In the genomic region with DNA sequence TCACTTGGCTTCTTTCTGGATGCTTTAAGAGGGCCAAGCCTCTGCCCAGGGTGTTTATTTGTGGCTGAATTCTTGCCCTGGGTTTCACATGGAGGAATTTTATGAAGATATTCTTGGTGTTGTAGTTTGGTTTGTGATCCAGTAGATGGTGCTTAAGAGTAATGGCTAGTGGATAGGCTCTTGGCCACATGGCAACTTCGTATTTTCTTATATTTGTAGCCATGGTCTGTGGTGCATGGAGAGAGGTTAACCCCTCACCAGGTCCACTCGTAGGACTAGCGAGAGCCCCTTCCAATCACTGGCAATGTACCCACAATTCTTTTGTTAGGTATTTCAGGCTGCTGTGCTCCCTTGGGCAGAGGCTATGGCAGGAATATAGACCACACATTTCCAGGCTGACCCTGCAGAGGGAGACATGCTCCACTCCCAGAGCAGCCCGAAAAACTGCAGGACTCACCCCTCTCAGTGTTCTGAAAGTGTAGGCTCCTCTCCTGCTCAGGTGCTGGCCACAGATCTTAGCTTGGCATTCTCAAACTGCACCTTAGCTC, we compare ENCODE assay signal across 10 cellular contexts.
DNase-seq lines count a peak whose midpoint lies in the region; ATAC-seq and TF ChIP-seq lines count a peak whose summit lies in the region.
"Had no signal": no experiment of that assay in that cellular context is flagged by ENCODE, and none has a peak within 500 bp of the region (broad histone marks: within the 10 kb centered on the region; RNA-seq: fewer than 3 reads in every experiment).

No MANE protein-coding gene starts in this region.

- H3K4me3 Mint-ChIP-seq in stimulated activated naive B cell treated with anti-CD40 and anti-IgM and Interleukin-4, amounts not matched to agents 10 μg/mL and 1 μg/mL and 100 μg/mL, for 72 hours: no peak overlapping the region

- H3K36me3 Mint-ChIP-seq in stimulated activated naive B cell treated with anti-CD40 and anti-IgM and Interleukin-4, amounts not matched to agents 10 μg/mL and 1 μg/mL and 100 μg/mL, for 72 hours: peaks cover 3 to 4% of the 10 kb centered on the region in 2 donors

- H3K4me1 Mint-ChIP-seq in stimulated activated naive B cell treated with anti-CD40 and anti-IgM and Interleukin-4, amounts not matched to agents 10 μg/mL and 1 μg/mL and 100 μg/mL, for 72 hours: peaks cover 3 to 8% of the 10 kb centered on the region in 2 donors

- ATAC-seq in stimulated activated naive B cell treated with anti-CD40 and anti-IgM and Interleukin-4, amounts not matched to agents 10 μg/mL and 1 μg/mL and 100 μg/mL, for 72 hours (replicated peaks): peak; percentile 71 to 85
- ATAC-seq in GM18861 (IDR thresholded peaks at IDR 0.05; ENCODE audit: unreplicated experiment): no peak

- no peak overlapping the region for H3K4me3 ChIP-seq in epithelial cell of esophagus (ENCODE audit: low read length)
- H3K4me3 ChIP-seq: BLaER1 treated with 17β-estradiol and CSF1 and Interleukin-3, amounts not matched to agents 10 nM and 100 nM had no signal

- H3K27ac Mint-ChIP-seq in stimulated activated naive B cell treated with anti-CD40 and anti-IgM and Interleukin-4, amounts not matched to agents 10 μg/mL and 1 μg/mL and 100 μg/mL, for 72 hours: no peak overlapping the region

- DNase-seq in NCI-H2107 treated with DMSO at 0.1 percent for 48 hours (lab: John Stamatoyannopoulos, UW; ENCODE audit: unreplicated experiment) (peak; percentile 10), NCI-H2107 (lab: John Stamatoyannopoulos, UW) (no peak), NCI-H446 treated with DMSO at 0.1 percent for 48 hours (lab: John Stamatoyannopoulos, UW) (peak; percentile 49), epithelial cell of esophagus (ENCODE audit: low read depth) (peak; percentile 48), NCI-H1436 treated with DMSO at 0.1 percent for 48 hours (lab: John Stamatoyannopoulos, UW) (no peak), NCI-H748 treated with DMSO at 0.1 percent for 48 hours (lab: John Stamatoyannopoulos, UW) (no peak)
- peak; percentile 17 for DNase-seq in stimulated activated naive B cell treated with anti-CD40 and anti-IgM and Interleukin-4, amounts not matched to agents 10 μg/mL and 1 μg/mL and 100 μg/mL, for 72 hours
- DNase-seq: activated gamma-delta T cell had no signal

- peaks cover 5 to 6% of the 10 kb centered on the region in 2 donors for H3K9me3 Mint-ChIP-seq in stimulated activated naive B cell treated with anti-CD40 and anti-IgM and Interleukin-4, amounts not matched to agents 10 μg/mL and 1 μg/mL and 100 μg/mL, for 72 hours

- peaks cover 14 to 30% of the 10 kb centered on the region in 2 donors for H3K27me3 Mint-ChIP-seq in stimulated activated naive B cell treated with anti-CD40 and anti-IgM and Interleukin-4, amounts not matched to agents 10 μg/mL and 1 μg/mL and 100 μg/mL, for 72 hours

- TF ChIP-seq CTCF in epithelial cell of esophagus (IDR thresholded peaks at IDR 0.05; ENCODE audit: insufficient read depth, low read depth, low read length, missing control alignments): peak; percentile 56

Comparison
In these comparisons a context has a peak if more than half of its experiments do, and no peak if none do; other contexts are left out.
1. DNase-seq: peak in NCI-H2107 treated with DMSO at 0.1 percent for 48 hours (single experiment), NCI-H446 treated with DMSO at 0.1 percent for 48 hours (single experiment), epithelial cell of esophagus (single experiment) and stimulated activated naive B cell treated with anti-CD40 and anti-IgM and Interleukin-4, amounts not matched to agents 10 μg/mL and 1 μg/mL and 100 μg/mL, for 72 hours (single experiment); none in NCI-H2107 (single experiment), NCI-H1436 treated with DMSO at 0.1 percent for 48 hours (single experiment) and NCI-H748 treated with DMSO at 0.1 percent for 48 hours (single experiment).